ENCODE assay signal across 32 cellular contexts in genomic region chr14:37203423-37203822, GRCh38. TPM values are rescaled to one million over a fixed set of nuclear protein-coding genes. Genes with fewer than 3 reads are reported as not detected.
"Had no signal": no experiment of that assay in that cellular context is flagged by ENCODE, and none has a peak within 500 bp of the region (broad histone marks: within the 10 kb centered on the region; RNA-seq: fewer than 3 reads in every experiment).

No MANE protein-coding gene starts in this region.

- H3K4me3 Mint-ChIP-seq: activated CD4-positive, alpha-beta memory T cell treated with anti-CD3 and anti-CD28 coated beads, Interleukin-2, amount 10 ng/mL, durations not matched to agents 7 days and 5 days; activated CD4-positive, alpha-beta T cell treated with anti-CD3 and anti-CD28 coated beads, Interleukin-2, amount 10 ng/mL, durations not matched to agents 7 days and 5 days; activated T-cell treated with anti-CD3 and anti-CD28 coated beads, Interleukin-2, amount 50 U/mL, for 4 hours; activated T-helper 17 cell treated with anti-CD3 and anti-CD28 coated beads, Interleukin-2, amount 50 U/mL, for 72 hours; endodermal cell; immature natural killer cell; memory B cell; naive thymus-derived CD4-positive, alpha-beta T cell; stimulated activated memory B cell treated with anti-CD40 and anti-IgM and Interleukin-4, amounts not matched to agents 10 μg/mL and 1 μg/mL and 100 μg/mL, for 72 hours; stimulated activated naive CD8-positive, alpha-beta T cell treated with anti-CD3 and anti-CD28 coated beads, Interleukin-15, amount 100 ng/mL, for 72 hours had no signal

- ATAC-seq: activated CD4-positive, CD25-positive, alpha-beta regulatory T cell treated with anti-CD3 and anti-CD28 coated beads, Interleukin-2, amount 50 U/mL, for 24 hours; activated T-cell treated with anti-CD3 and anti-CD28 coated beads, Interleukin-2, amount 50 U/mL, for 4 hours; activated T-helper 17 cell treated with anti-CD3 and anti-CD28 coated beads, Interleukin-2, amount 50 U/mL, for 72 hours; heart left ventricle; naive thymus-derived CD4-positive, alpha-beta T cell; stimulated activated memory B cell treated with anti-CD40 and anti-IgM and Interleukin-4, amounts not matched to agents 10 μg/mL and 1 μg/mL and 100 μg/mL, for 72 hours; stimulated activated naive CD8-positive, alpha-beta T cell treated with anti-CD3 and anti-CD28 coated beads, Interleukin-15, amount 100 ng/mL, for 72 hours had no signal

- H3K9me3 Mint-ChIP-seq: activated T-helper 17 cell treated with anti-CD3 and anti-CD28 coated beads, Interleukin-2, amount 50 U/mL, for 72 hours had no signal

- H3K4me2 ChIP-seq: smooth muscle cell had no signal

- DNase-seq: activated CD4-positive, alpha-beta memory T cell treated with anti-CD3 and anti-CD28 coated beads, Interleukin-2, amount 10 ng/mL, durations not matched to agents 7 days and 5 days; activated CD4-positive, alpha-beta T cell treated with anti-CD3 and anti-CD28 coated beads, Interleukin-2, amount 10 ng/mL, durations not matched to agents 7 days and 5 days; activated gamma-delta T cell treated with Interleukin-2 at 50 U/mL for 16 hours; activated naive CD4-positive, alpha-beta T cell treated with anti-CD3 and anti-CD28 coated beads, Interleukin-2, amount 50 U/mL, for 16 hours; activated T-cell treated with anti-CD3 and anti-CD28 coated beads, Interleukin-2, amount 50 U/mL, for 4 hours; amniotic stem cell; central memory CD4-positive, alpha-beta T cell; endodermal cell; heart left ventricle; hypothalamus; immature natural killer cell; kidney; midbrain; naive thymus-derived CD4-positive, alpha-beta T cell; ovary; stimulated activated CD4-positive, alpha-beta T cell treated with anti-CD3 and anti-CD28 coated beads, Interleukin-1b, Interleukin-23, amount 100 ng/mL, for 48 hours; stimulated activated CD4-positive, alpha-beta T cell treated with anti-CD3 and anti-CD28 coated beads, Interleukin-4, amount 100 ng/mL, for 4 hours; stimulated activated CD8-positive, alpha-beta memory T cell treated with anti-CD3 and anti-CD28 coated beads, Interleukin-4, amount 100 ng/mL, for 48 hours; stimulated activated naive CD8-positive, alpha-beta T cell treated with anti-CD3 and anti-CD28 coated beads, Interleukin-15, amount 100 ng/mL, for 72 hours; substantia nigra; T-helper 9 cell; upper lobe of left lung had no signal

- H3K27me3 ChIP-seq: esophagus muscularis mucosa, foreskin keratinocyte, heart left ventricle, ovary, upper lobe of left lung, vagina had no signal

- H3K9me3 ChIP-seq: prostate gland, vagina had no signal

- H3K36me3 Mint-ChIP-seq: memory B cell; naive thymus-derived CD4-positive, alpha-beta T cell; stimulated activated memory B cell treated with anti-CD40 and anti-IgM and Interleukin-4, amounts not matched to agents 10 μg/mL and 1 μg/mL and 100 μg/mL, for 72 hours had no signal

- H3K27me3 Mint-ChIP-seq: memory B cell; stimulated activated memory B cell treated with anti-CD40 and anti-IgM and Interleukin-4, amounts not matched to agents 10 μg/mL and 1 μg/mL and 100 μg/mL, for 72 hours had no signal

- H3K27ac ChIP-seq: esophagus muscularis mucosa, heart left ventricle, ovary, prostate gland, upper lobe of left lung, vagina, VCaP had no signal

- H3K4me1 Mint-ChIP-seq: activated CD4-positive, alpha-beta memory T cell treated with anti-CD3 and anti-CD28 coated beads, Interleukin-2, amount 10 ng/mL, durations not matched to agents 7 days and 5 days; activated CD4-positive, alpha-beta T cell treated with anti-CD3 and anti-CD28 coated beads, Interleukin-2, amount 10 ng/mL, durations not matched to agents 7 days and 5 days; activated T-helper 17 cell treated with anti-CD3 and anti-CD28 coated beads, Interleukin-2, amount 50 U/mL, for 72 hours; immature natural killer cell; memory B cell; stimulated activated memory B cell treated with anti-CD40 and anti-IgM and Interleukin-4, amounts not matched to agents 10 μg/mL and 1 μg/mL and 100 μg/mL, for 72 hours had no signal

- H3K36me3 ChIP-seq: esophagus muscularis mucosa, heart left ventricle, ovary, prostate gland, upper lobe of left lung, vagina had no signal

- H3K4me3 ChIP-seq: esophagus muscularis mucosa, heart left ventricle, ovary, prostate gland, smooth muscle cell, upper lobe of left lung, vagina had no signal

- H3K27ac Mint-ChIP-seq: activated CD4-positive, alpha-beta memory T cell treated with anti-CD3 and anti-CD28 coated beads, Interleukin-2, amount 10 ng/mL, durations not matched to agents 7 days and 5 days; activated CD4-positive, alpha-beta T cell treated with anti-CD3 and anti-CD28 coated beads, Interleukin-2, amount 10 ng/mL, durations not matched to agents 7 days and 5 days; activated T-helper 17 cell treated with anti-CD3 and anti-CD28 coated beads, Interleukin-2, amount 50 U/mL, for 72 hours; endodermal cell; immature natural killer cell; memory B cell; naive thymus-derived CD4-positive, alpha-beta T cell; stimulated activated memory B cell treated with anti-CD40 and anti-IgM and Interleukin-4, amounts not matched to agents 10 μg/mL and 1 μg/mL and 100 μg/mL, for 72 hours; stimulated activated naive CD8-positive, alpha-beta T cell treated with anti-CD3 and anti-CD28 coated beads, Interleukin-15, amount 100 ng/mL, for 72 hours had no signal

- H3K4me1 ChIP-seq: prostate gland had no signal

RNA-seq across cellular contexts. Expression of gene MIPOL1, which starts 5.7 kb away (rescaled TPM):
- total RNA-seq: activated CD4-positive, alpha-beta T cell treated with anti-CD3 and anti-CD28 coated beads, Interleukin-2, amount 10 ng/mL, durations not matched to agents 7 days and 5 days had no signal
- polyA plus RNA-seq: immature natural killer cell; naive thymus-derived CD4-positive, alpha-beta T cell had no signal

RNA-seq across cellular contexts. Expression of gene SLC25A21, which starts 31.0 kb away (rescaled TPM):
- total RNA-seq: activated CD4-positive, alpha-beta memory T cell treated with anti-CD3 and anti-CD28 coated beads, Interleukin-2, amount 10 ng/mL, durations not matched to agents 7 days and 5 days; activated CD4-positive, alpha-beta T cell treated with anti-CD3 and anti-CD28 coated beads, Interleukin-2, amount 10 ng/mL, durations not matched to agents 7 days and 5 days; activated T-cell treated with anti-CD3 and anti-CD28 coated beads, Interleukin-2, amount 50 U/mL, for 4 hours; activated T-helper 17 cell treated with anti-CD3 and anti-CD28 coated beads, Interleukin-2, amount 50 U/mL, for 72 hours; naive thymus-derived CD4-positive, alpha-beta T cell; smooth muscle cell had no signal
- polyA plus RNA-seq: immature natural killer cell; naive thymus-derived CD4-positive, alpha-beta T cell had no signal
